Comparison of ENCODE assay signal across 8 cellular contexts in genomic region chr15:43105778-43106485, GRCh38. TPM values are rescaled to one million over a fixed set of nuclear protein-coding genes. Genes with fewer than 3 reads are reported as not detected.
DNase-seq lines count a peak whose midpoint lies in the region; ATAC-seq, FAIRE-seq and TF ChIP-seq lines count a peak whose summit lies in the region.

Gene UBR1, minus strand, starts transcription at chr15:43106038. Its CDS starts 16 bp downstream, at chr15:43106022.

- BruUV-seq in HepG2 (replicated peaks; lab: Mats Ljungman, UMichigan), result TSS peak; percentile 99

- TF ChIP-seq POLR2A in HepG2 (IDR thresholded peaks at IDR 0.05; ENCODE audit: insufficient read depth in 1 of 2, low read depth in 2 of 2, low read length in 2 of 2), result peak; percentile 73 to 81

- peaks cover 27% of the 10 kb centered on the region for H3K36me3 Mint-ChIP-seq in activated CD4-positive, alpha-beta memory T cell treated with anti-CD3 and anti-CD28 coated beads for 36 hours

- peak within 1 kb of the TSS; percentile 66 to 99 (median 85) for H3K4me3 ChIP-seq in dorsolateral prefrontal cortex
- peak within 1 kb of the TSS; percentile 89 to 99 (median 89) for H3K4me3 ChIP-seq in HepG2 (replicated peaks in 1 of 3; ENCODE audit: insufficient read depth in 1 of 3, low read depth in 2 of 3, low read length in 3 of 3)

- in situ Hi-C loops in HepG2 (cut with HindIII; ENCODE audit: extremely low pct_ligation_motif_present, low pct_unique_long_range_greater_than_20kb), result no loop called here

- no peak for FAIRE-seq in HepG2 (lab: Jason Lieb, UNC)

- intact Hi-C loops in activated CD4-positive, alpha-beta memory T cell treated with anti-CD3 and anti-CD28 coated beads for 36 hours (cut with micrococcal nuclease), result loop anchor here (1.0 to 5.0 kb wide), 5 partner anchors 17 to 833 kb away; partner anchors contain the start of genes CCNDBP1, GANC, TMEM62 and TMEM87A
- intact Hi-C loops in dorsolateral prefrontal cortex (cut with DNase I), result no loop called here
- intact Hi-C loops in HepG2 (cut with micrococcal nuclease; ENCODE audit: unreplicated experiment), result loop anchor here (5.0 kb wide), 1 partner anchor 81 kb away; the partner anchor contains the start of gene CCNDBP1

- no peak for TF ChIP-seq RAD21 in HepG2 (CRISPR knock-in tag; IDR thresholded peaks at IDR 0.05)

- H3K79me2 ChIP-seq in HepG2 (ENCODE audit: insufficient read depth, low read length), result peaks cover 42% of the 10 kb centered on the region

- peak within 1 kb of the TSS; percentile 83 for H3K4me2 ChIP-seq in HepG2 (ENCODE audit: low read depth, low read length)

- TF ChIP-seq EP300 in HepG2 (IDR thresholded peaks at IDR 0.05; ENCODE audit: low read depth in 2 of 2, low read length in 2 of 2) (no peak), HepG2 (CRISPR knock-in tag; IDR thresholded peaks at IDR 0.05; ENCODE audit: borderline replicate concordance) (no peak)

- peak within 1 kb of the TSS; percentile 95 for H3K27ac Mint-ChIP-seq in activated CD4-positive, alpha-beta memory T cell treated with anti-CD3 and anti-CD28 coated beads for 36 hours

- H3K27me3 ChIP-seq in dorsolateral prefrontal cortex (no peaks in the 10 kb centered on the region), HepG2 (ENCODE audit: control insufficient read depth in 1 of 2, insufficient read depth in 2 of 2, low read length in 2 of 2) (no peaks in the 10 kb centered on the region; a peak in 1 of 5 replicates)

- no peaks in the 10 kb centered on the region for H4K20me1 ChIP-seq in HepG2 (ENCODE audit: insufficient read depth, low read length)

- H3K27me3 Mint-ChIP-seq in activated CD4-positive, alpha-beta memory T cell treated with anti-CD3 and anti-CD28 coated beads for 36 hours, result no peaks in the 10 kb centered on the region

- peak within 1 kb of the TSS; percentile 56 for H2AFZ ChIP-seq in HepG2 (ENCODE audit: low read length)

- DNase-seq in C1 segment of cervical spinal cord (lab: John Stamatoyannopoulos, UW), result peak; percentile 44 to 91 (median 84)
- DNase-seq in NCI-H82 treated with DMSO at 0.1 percent for 48 hours (lab: John Stamatoyannopoulos, UW; ENCODE audit: unreplicated experiment), result peak; percentile 76
- peak; percentile 95 for DNase-seq in activated CD4-positive, alpha-beta memory T cell treated with anti-CD3 and anti-CD28 coated beads for 36 hours
- DNase-seq in dorsolateral prefrontal cortex, result peak; percentile 76 to 93 (median 90)
- DNase-seq in HepG2 (ENCODE audit: low spot score), result peak; percentile 82
- peak; percentile 87 for DNase-seq in stimulated activated CD4-positive, alpha-beta T cell treated with anti-CD3 and anti-CD28 coated beads, Interleukin-4, amount 100 ng/mL, for 1 hour

- H3K27ac ChIP-seq in dorsolateral prefrontal cortex, result peak within 1 kb of the TSS; percentile 57 to 98 (median 90)
- peak within 1 kb of the TSS; percentile 76 for H3K27ac ChIP-seq in HepG2 (ENCODE audit: extremely low read length, insufficient read depth, low read length)

- peak within 1 kb of the TSS; percentile 89 for H3K4me3 Mint-ChIP-seq in activated CD4-positive, alpha-beta memory T cell treated with anti-CD3 and anti-CD28 coated beads for 36 hours

- WGBS in HepG2 (ENCODE audit: low lambda C conversion rate), result under 1% methylated on average over 13 of the region's 33 CpGs

- H3K9ac ChIP-seq in HepG2 (ENCODE audit: insufficient read depth, low read depth, low read length), result peak within 1 kb of the TSS; percentile 82

- POLR2A ChIA-PET in activated CD4-positive, alpha-beta memory T cell treated with anti-CD3 and anti-CD28 coated beads for 36 hours (lab: Charles Lee), result interaction anchor here (0.7 to 2.1 kb wide), 5 partner anchors 10 to 80 kb away, joined by 3 to 10 read pairs (median 3); no protein-coding TSS in a partner anchor
- POLR2A ChIA-PET in HepG2 (lab: Yijun Ruan, JAX), result interaction anchor here (1.7 to 2.1 kb wide), 2 partner anchors 11 to 28 kb away, joined by 6 to 7 read pairs; partner anchors contain the start of gene TMEM62

- peak in 14 of 56 donors; percentile 8 to 43 (median 18) for TF ChIP-seq CTCF in dorsolateral prefrontal cortex (IDR thresholded peaks at IDR 0.05 in 54 of 56, conservative IDR thresholded peaks at IDR 0.05 in 2 of 56; ENCODE audit: low read depth in 1 of 56, partially characterized antibody in 56 of 56)
- TF ChIP-seq CTCF in HepG2 (CRISPR knock-in tag; IDR thresholded peaks at IDR 0.05), result 0 out of 2 replicates have a peak, but pooled peaks have one; percentile 5

- H3K4me1 ChIP-seq in HepG2 (ENCODE audit: insufficient read depth, low read length), result peaks cover 15% of the 10 kb centered on the region

- no peaks in the 10 kb centered on the region for H3K9me3 Mint-ChIP-seq in activated CD4-positive, alpha-beta memory T cell treated with anti-CD3 and anti-CD28 coated beads for 36 hours

- H3K9me3 ChIP-seq in HepG2 (ENCODE audit: low read length), result no peaks in the 10 kb centered on the region

- ATAC-seq in GM19395 (IDR thresholded peaks at IDR 0.05; ENCODE audit: unreplicated experiment) (peak; percentile 90), HG03571 (IDR thresholded peaks at IDR 0.05; ENCODE audit: unreplicated experiment) (peak; percentile 77), HepG2 (peak; percentile 97)

- peaks cover 39% of the 10 kb centered on the region for H3K4me1 Mint-ChIP-seq in activated CD4-positive, alpha-beta memory T cell treated with anti-CD3 and anti-CD28 coated beads for 36 hours (ENCODE audit: low read depth)

- CTCF ChIA-PET in activated CD4-positive, alpha-beta memory T cell treated with anti-CD3 and anti-CD28 coated beads for 36 hours (lab: Charles Lee), result interaction anchor here (0.6 to 0.9 kb wide), 2 partner anchors 16 to 22 kb away, joined by 3 read pairs; no protein-coding TSS in a partner anchor
- CTCF ChIA-PET in HepG2 (lab: Yijun Ruan, JAX; ENCODE audit: low intra/inter-chr PET ratio, low total read pairs), result no interaction called here

- H3K36me3 ChIP-seq in HepG2 (replicated peaks in 1 of 2; ENCODE audit: control insufficient read depth in 1 of 2, insufficient read depth in 2 of 2, low read length in 2 of 2), result peaks cover 1 to 9% of the 10 kb centered on the region in 2 experiments; a peak in 3 of 5 replicates

TF ChIP-seq in HepG2, 621 proteins besides CTCF, POLR2A, EP300 and RAD21 (continues in another document):
- TF ChIP-seq RCOR2 (CRISPR knock-in tag; IDR thresholded peaks at IDR 0.05) (no peak), KLF13 (CRISPR knock-in tag; IDR thresholded peaks at IDR 0.05) (no peak), ZNF446 (CRISPR knock-in tag; IDR thresholded peaks at IDR 0.05) (no peak), ZNF567 (CRISPR knock-in tag; IDR thresholded peaks at IDR 0.05; ENCODE audit: borderline replicate concordance) (no peak), SIN3B (IDR thresholded peaks at IDR 0.05; ENCODE audit: low read length) (no peak), HMGA1 (CRISPR knock-in tag; conservative IDR thresholded peaks at IDR 0.05) (no peak), TEAD3 (CRISPR knock-in tag; optimal IDR thresholded peaks at IDR 0.05; ENCODE audit: borderline replicate concordance) (peak; percentile 48), THAP9 (CRISPR knock-in tag; IDR thresholded peaks at IDR 0.05; ENCODE audit: borderline replicate concordance) (peak; percentile 81; the same call in 1 of the 2 replicates), ZFP90 (CRISPR knock-in tag; IDR thresholded peaks at IDR 0.05; ENCODE audit: borderline replicate concordance) (no peak)

RNA-seq across cellular contexts. Expression of gene UBR1, which starts in this region (rescaled TPM):
- 10 to 100 TPM; 24.5 to 29.7 TPM for total RNA-seq in activated CD4-positive, alpha-beta memory T cell treated with anti-CD3 and anti-CD28 coated beads for 36 hours
- total RNA-seq in dorsolateral prefrontal cortex (10 to 100 TPM; 32.2 to 68.7 (median 46.0) TPM), HepG2 (2016; rRNA removed; fragmentation: Illumina TruSeq; extraction: Trizol) (18.0 and 21.7 TPM in 2 replicates)
- 9.3 and 9.4 TPM in 2 replicates for total RNA-seq in HepG2 (2016; cell fraction: cytosol; rRNA removed; fragmentation: Illumina TruSeq; extraction: Trizol; ENCODE audit: low read depth)
- total RNA-seq in HepG2 (2016; cell fraction: insoluble cytoplasmic fraction; rRNA removed; fragmentation: Illumina TruSeq; extraction: Trizol), result 17.5 and 18.2 TPM in 2 replicates
- total RNA-seq in HepG2 (2016; cell fraction: membrane; rRNA removed; fragmentation: Illumina TruSeq; extraction: Trizol), result 4.4 and 5.0 TPM in 2 replicates
- 32.7 and 33.5 TPM in 2 replicates for total RNA-seq in HepG2 (2016; cell fraction: nucleus; rRNA removed; fragmentation: Illumina TruSeq; extraction: Trizol)
- polyA plus RNA-seq in HepG2 (2011; rRNA removed), result 6.4 and 7.2 TPM in 2 replicates
- polyA plus RNA-seq in HepG2 (2011; cell fraction: cytosol; rRNA removed), result 2.6 and 4.7 TPM in 2 replicates
- polyA plus RNA-seq in HepG2 (2011; cell fraction: nucleus; rRNA removed), result 7.8 and 8.8 TPM in 2 replicates
- 9.7 and 11.8 TPM in 2 replicates for polyA plus RNA-seq in HepG2 (2012)
- 0.95 and 1.2 TPM in 2 replicates for polyA plus RNA-seq in HepG2 (2016; cell fraction: cytosol; fragmentation: Illumina TruSeq; extraction: Trizol; ENCODE audit: low read depth)
- 6.2 and 7.4 TPM in 2 replicates for polyA plus RNA-seq in HepG2 (2016; cell fraction: insoluble cytoplasmic fraction; fragmentation: Illumina TruSeq; extraction: Trizol; ENCODE audit: low read depth)
- polyA plus RNA-seq in HepG2 (2016; cell fraction: membrane; fragmentation: Illumina TruSeq; extraction: Trizol; ENCODE audit: low read depth), result 0.58 and 1.1 TPM in 2 replicates
- polyA plus RNA-seq in HepG2 (2016; cell fraction: nucleus; fragmentation: Illumina TruSeq; extraction: Trizol; ENCODE audit: insufficient read depth, low read depth), result 11.8 and 15.4 TPM in 2 replicates
- 14.1 and 20.9 TPM in 2 replicates for polyA minus RNA-seq in HepG2 (2011; rRNA and poly(A)+ RNA removed; ENCODE audit: low replicate concordance)
- polyA minus RNA-seq in HepG2 (2011; cell fraction: cytosol; rRNA and poly(A)+ RNA removed), result 11.9 and 12.7 TPM in 2 replicates
- polyA minus RNA-seq in HepG2 (2011; cell fraction: nucleus; rRNA and poly(A)+ RNA removed), result 68.1 and 101 TPM in 2 replicates

Comparison
In these comparisons a context has a peak if more than half of its experiments do, and no peak if none do; other contexts are left out.
1. Peak in every context shown above with its lines: DNase-seq, ATAC-seq, H3K4me3 ChIP-seq and H3K27ac ChIP-seq.
2. intact Hi-C loops: an anchor here in activated CD4-positive, alpha-beta memory T cell treated with anti-CD3 and anti-CD28 coated beads for 36 hours (1.0 to 5.0 kb wide) and HepG2 (5.0 kb wide); none called in dorsolateral prefrontal cortex.